ENCODE assay signal across 2 cellular contexts in genomic region chr7:157775021-157775559, GRCh38.
TF ChIP-seq lines count a peak whose summit lies in the region.

No MANE protein-coding gene starts in this region.

TF ChIP-seq in A549, 52 proteins besides CTCF, POLR2A, EP300 and RAD21 (continued from another document):
- TF ChIP-seq RCOR1 (IDR thresholded peaks at IDR 0.05; ENCODE audit: low read depth, low read length): no peak
- no peak for TF ChIP-seq ELK1 (IDR thresholded peaks at IDR 0.05; ENCODE audit: low read depth, low read length)
- no peak for TF ChIP-seq EHF (CRISPR knock-in tag; IDR thresholded peaks at IDR 0.05)
- TF ChIP-seq FOXS1 (CRISPR knock-in tag; IDR thresholded peaks at IDR 0.05): no peak

TF ChIP-seq in K562, 482 proteins besides CTCF, POLR2A, EP300 and RAD21 (continued from another document):
- no peak for TF ChIP-seq ZNF318 (IDR thresholded peaks at IDR 0.05; ENCODE audit: borderline replicate concordance in 1 of 2, low read depth in 1 of 2)
- no peak for TF ChIP-seq COPS2 (conservative IDR thresholded peaks at IDR 0.05)
- 0 out of 2 replicates have a peak, but pooled peaks have one; percentile 41 for TF ChIP-seq MGA (IDR thresholded peaks at IDR 0.05)
- no peak for TF ChIP-seq MEF2A (IDR thresholded peaks at IDR 0.05; ENCODE audit: control insufficient read depth, low read depth, low read length)
- no peak for TF ChIP-seq ZNF3 (CRISPR knock-in tag; IDR thresholded peaks at IDR 0.05)
